Comparison of ENCODE assay signal across 15 cellular contexts in the genomic region with DNA sequence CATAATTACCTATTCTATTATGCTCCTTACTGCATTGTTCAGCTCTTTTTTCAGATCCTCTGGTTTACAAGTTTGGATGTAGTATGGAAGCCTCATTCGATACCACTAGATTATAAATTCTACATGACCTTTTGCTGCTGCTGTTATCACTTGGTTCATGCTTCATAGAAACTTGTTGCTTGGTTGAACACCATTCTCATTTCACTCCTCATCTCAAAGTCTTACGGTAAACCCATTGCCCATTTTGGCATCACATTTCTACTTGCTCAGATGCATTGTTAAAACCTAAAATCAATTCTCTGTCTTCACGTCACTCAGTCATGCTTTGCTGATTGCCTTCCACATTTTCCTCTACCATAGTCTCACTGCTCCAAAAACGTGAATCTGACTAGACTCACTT.
"Had no signal": no experiment of that assay in that cellular context is flagged by ENCODE, and none has a peak within 500 bp of the region (broad histone marks: within the 10 kb centered on the region; RNA-seq: fewer than 3 reads in every experiment).

No MANE protein-coding gene starts in this region.

- H3K36me3 ChIP-seq: neutrophil had no signal

- H3K27ac ChIP-seq: neutrophil had no signal

- ATAC-seq: activated T-cell treated with anti-CD3 and anti-CD28 coated beads, Interleukin-2, amount 50 U/mL, for 4 hours; natural killer cell had no signal

- H3K9me3 ChIP-seq: neutrophil had no signal

- DNase-seq: activated CD4-positive, alpha-beta T cell treated with anti-CD3 and anti-CD28 coated beads, Interleukin-2, amount 50 U/mL, for 4 hours; activated CD4-positive, CD25-positive, alpha-beta regulatory T cell treated with anti-CD3 and anti-CD28 coated beads, Interleukin-2, amount 50 U/mL, for 72 hours; activated effector memory CD4-positive, alpha-beta T cell treated with Interleukin-2 at 50 U/mL for 16 hours; activated T-cell treated with anti-CD3 and anti-CD28 coated beads, Interleukin-2, amount 50 U/mL, for 4 hours; central memory CD4-positive, alpha-beta T cell; cortex of kidney; effector CD4-positive, alpha-beta T cell; foreskin fibroblast; glutamatergic neuron; hypothalamus; mesenchymal stem cell; natural killer cell; stimulated activated CD4-positive, alpha-beta T cell treated with anti-CD3 and anti-CD28 coated beads, Interleukin-1b, Interleukin-23, amount 100 ng/mL, for 48 hours; T-helper 9 cell had no signal
